In genomic region chrX:38105216-38105725, GRCh38 we compare ENCODE assay signal across 28 cellular contexts.
"Had no signal": no experiment of that assay in that cellular context is flagged by ENCODE, and none has a peak within 500 bp of the region (broad histone marks: within the 10 kb centered on the region; RNA-seq: fewer than 3 reads in every experiment).

No MANE protein-coding gene starts in this region.

- H3K79me2 ChIP-seq: hepatocyte had no signal

- H3K27me3 ChIP-seq: esophagus muscularis mucosa, foreskin keratinocyte, gastroesophageal sphincter, heart left ventricle, hepatocyte, left lung, ovary, sigmoid colon, stomach, thyroid gland had no signal

- H3K4me3 Mint-ChIP-seq: naive thymus-derived CD4-positive, alpha-beta T cell; nephron; stimulated activated effector memory CD8-positive, alpha-beta T cell treated with anti-CD3 and anti-CD28 coated beads, Interleukin-12 subunit alpha, Interleukin-12 subunit beta, amount 100 ng/mL, for 72 hours had no signal

- H3K4me2 ChIP-seq: hepatocyte had no signal

- H3K4me3 ChIP-seq: coronary artery, esophagus muscularis mucosa, gastroesophageal sphincter, heart left ventricle, hepatocyte, left lung, ovary, psoas muscle, sigmoid colon, stomach, thyroid gland had no signal

- H3K9me3 ChIP-seq: esophagus muscularis mucosa, gastroesophageal sphincter, left lung, ovary, psoas muscle, sigmoid colon, thyroid gland had no signal

- H3K27ac ChIP-seq: coronary artery, esophagus muscularis mucosa, foreskin keratinocyte, gastroesophageal sphincter, heart left ventricle, hepatocyte, left lung, ovary, psoas muscle, sigmoid colon, stomach, thyroid gland had no signal

- H2AFZ ChIP-seq: hepatocyte had no signal

- DNase-seq: dermis blood vessel endothelial cell; effector memory CD4-positive, alpha-beta T cell; foreskin keratinocyte; heart left ventricle; left cardiac atrium; left lung; mesenchymal stem cell; midbrain; naive thymus-derived CD4-positive, alpha-beta T cell; occipital lobe; ovary; posterior cingulate gyrus; psoas muscle; right cardiac atrium; sigmoid colon; stimulated activated CD4-positive, alpha-beta T cell treated with anti-CD3 and anti-CD28 coated beads, Interleukin-2, amount 100 ng/mL, for 24 hours; stimulated activated CD4-positive, alpha-beta T cell treated with anti-CD3 and anti-CD28 coated beads, Interleukin-4, amount 100 ng/mL, for 24 hours; stimulated activated naive CD4-positive, alpha-beta T cell treated with Interleukin-2 at 50 U/mL for 16 hours; stomach; thyroid gland; trophoblast cell had no signal

- H3K9me3 Mint-ChIP-seq: stimulated activated effector memory CD8-positive, alpha-beta T cell treated with anti-CD3 and anti-CD28 coated beads, Interleukin-12 subunit alpha, Interleukin-12 subunit beta, amount 100 ng/mL, for 72 hours had no signal

- H3K36me3 Mint-ChIP-seq: naive thymus-derived CD4-positive, alpha-beta T cell; stimulated activated effector memory CD8-positive, alpha-beta T cell treated with anti-CD3 and anti-CD28 coated beads, Interleukin-12 subunit alpha, Interleukin-12 subunit beta, amount 100 ng/mL, for 72 hours had no signal

- H3K4me1 ChIP-seq: esophagus muscularis mucosa, foreskin keratinocyte, gastroesophageal sphincter, heart left ventricle, left lung, psoas muscle, sigmoid colon, stomach, thyroid gland had no signal

- H3K27ac Mint-ChIP-seq: naive thymus-derived CD4-positive, alpha-beta T cell; nephron; stimulated activated effector memory CD8-positive, alpha-beta T cell treated with anti-CD3 and anti-CD28 coated beads, Interleukin-12 subunit alpha, Interleukin-12 subunit beta, amount 100 ng/mL, for 72 hours had no signal

- ATAC-seq: foreskin keratinocyte; gastroesophageal sphincter; heart left ventricle; left cardiac atrium; left lung; naive thymus-derived CD4-positive, alpha-beta T cell; psoas muscle; right cardiac atrium had no signal

- H3K36me3 ChIP-seq: esophagus muscularis mucosa, gastroesophageal sphincter, heart left ventricle, left lung, ovary, sigmoid colon, stomach, thyroid gland had no signal

- H3K27me3 Mint-ChIP-seq: naive thymus-derived CD4-positive, alpha-beta T cell had no signal

- H3K4me1 Mint-ChIP-seq: nephron had no signal

- FAIRE-seq: endothelial cell of umbilical vein had no signal
